Comparison of ENCODE assay signal across 1 cellular context in the genomic region with DNA sequence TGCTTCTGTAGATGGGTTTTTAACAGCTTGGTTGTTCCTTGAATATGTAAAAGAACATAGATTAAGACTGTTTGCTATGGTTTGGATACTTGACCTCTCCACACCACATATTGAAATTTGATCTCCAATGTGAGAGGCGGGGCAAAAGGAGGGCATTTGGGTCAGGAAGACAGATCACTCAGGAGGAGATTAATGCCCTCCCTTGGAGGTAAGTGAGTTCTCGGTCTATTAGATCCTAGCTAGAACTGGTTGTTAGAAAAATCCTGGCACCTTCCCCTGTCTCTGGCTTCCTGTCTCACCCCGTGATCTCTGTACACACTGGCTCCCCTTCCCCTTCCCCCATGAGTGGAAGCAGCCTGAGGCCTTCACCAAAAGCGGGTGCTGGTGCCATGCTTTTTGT.
TF ChIP-seq lines count a peak whose summit lies in the region.

No MANE protein-coding gene starts in this region.

TF ChIP-seq in WTC11, 78 proteins besides CTCF, POLR2A, EP300 and RAD21 (continued from another document):
- TF ChIP-seq MXD4 (CRISPR knock-in tag; IDR thresholded peaks at IDR 0.05; ENCODE audit: borderline replicate concordance) (no peak), FOXJ3 (CRISPR knock-in tag; IDR thresholded peaks at IDR 0.05; ENCODE audit: borderline replicate concordance) (no peak), GTF2I (CRISPR knock-in tag; conservative IDR thresholded peaks at IDR 0.05) (no peak), ZNF423 (CRISPR knock-in tag; IDR thresholded peaks at IDR 0.05) (no peak), FOXP1 (CRISPR knock-in tag; IDR thresholded peaks at IDR 0.05; ENCODE audit: borderline replicate concordance) (no peak), OVOL2 (CRISPR knock-in tag; IDR thresholded peaks at IDR 0.05; ENCODE audit: borderline replicate concordance) (no peak), FOXK1 (CRISPR knock-in tag; IDR thresholded peaks at IDR 0.05) (no peak), NFE2L1 (CRISPR knock-in tag; IDR thresholded peaks at IDR 0.05) (no peak), JUN (CRISPR knock-in tag; IDR thresholded peaks at IDR 0.05) (no peak), CBFB (CRISPR knock-in tag; IDR thresholded peaks at IDR 0.05; ENCODE audit: low read depth) (no peak)
- TF ChIP-seq, protein P1, sequence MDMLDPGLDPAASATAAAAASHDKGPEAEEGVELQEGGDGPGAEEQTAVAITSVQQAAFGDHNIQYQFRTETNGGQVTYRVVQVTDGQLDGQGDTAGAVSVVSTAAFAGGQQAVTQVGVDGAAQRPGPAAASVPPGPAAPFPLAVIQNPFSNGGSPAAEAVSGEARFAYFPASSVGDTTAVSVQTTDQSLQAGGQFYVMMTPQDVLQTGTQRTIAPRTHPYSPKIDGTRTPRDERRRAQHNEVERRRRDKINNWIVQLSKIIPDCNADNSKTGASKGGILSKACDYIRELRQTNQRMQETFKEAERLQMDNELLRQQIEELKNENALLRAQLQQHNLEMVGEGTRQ (CRISPR knock-in tag; IDR thresholded peaks at IDR 0.05), result no peak
- TF ChIP-seq, protein P2, sequence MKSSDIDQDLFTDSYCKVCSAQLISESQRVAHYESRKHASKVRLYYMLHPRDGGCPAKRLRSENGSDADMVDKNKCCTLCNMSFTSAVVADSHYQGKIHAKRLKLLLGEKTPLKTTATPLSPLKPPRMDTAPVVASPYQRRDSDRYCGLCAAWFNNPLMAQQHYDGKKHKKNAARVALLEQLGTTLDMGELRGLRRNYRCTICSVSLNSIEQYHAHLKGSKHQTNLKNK (CRISPR knock-in tag; IDR thresholded peaks at IDR 0.05), result no peak
